Comparison of ENCODE assay signal across 9 cellular contexts in the genomic region with DNA sequence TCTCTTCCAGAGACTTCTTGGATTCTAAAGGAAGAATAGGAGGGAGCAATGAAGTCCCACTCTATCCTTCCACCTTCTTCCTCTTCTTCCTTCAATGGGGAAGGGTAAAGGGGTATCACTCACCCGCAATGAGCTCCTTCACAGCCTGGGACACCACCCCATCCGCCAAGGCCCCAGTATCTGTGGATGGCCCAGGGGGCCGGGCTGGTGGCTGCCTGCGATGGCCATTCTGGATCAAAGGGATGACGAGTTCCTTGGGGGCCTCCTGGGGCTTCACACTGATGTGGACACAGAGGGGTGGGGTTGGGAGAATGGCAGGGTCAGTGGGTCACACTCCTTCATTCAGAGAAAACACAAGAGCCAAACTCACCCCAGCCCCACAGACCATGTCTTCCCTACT. TPM values are rescaled to one million over a fixed set of nuclear protein-coding genes. Genes with fewer than 3 reads are reported as not detected.
DNase-seq lines count a peak whose midpoint lies in the region; ATAC-seq and TF ChIP-seq lines count a peak whose summit lies in the region.
"Had no signal": no experiment of that assay in that cellular context is flagged by ENCODE, and none has a peak within 500 bp of the region (broad histone marks: within the 10 kb centered on the region; RNA-seq: fewer than 3 reads in every experiment).

No MANE protein-coding gene starts in this region.

- H3K4me3 ChIP-seq in GM23338 (peak overlapping the region; percentile 87), SU-DHL-6 (ENCODE audit: insufficient read depth, low read length, poor library complexity, severe bottlenecking) (peak overlapping the region; percentile 91), fibroblast of the aortic adventitia (ENCODE audit: low read depth, low read length) (peak overlapping the region; percentile 80), skeletal muscle tissue (ENCODE audit: low read length in 3 of 3) (peak overlapping the region; percentile 77 to 85 (median 81))

- no peaks in the 10 kb centered on the region for H3K4me1 ChIP-seq in GM23338 (ENCODE audit: insufficient read depth)
- H3K4me1 ChIP-seq in skeletal muscle tissue (ENCODE audit: control insufficient read depth in 3 of 3, insufficient read depth in 3 of 3, low read length in 3 of 3): peaks cover 5 to 13% (median 10%) of the 10 kb centered on the region in 3 donors

- H3K36me3 ChIP-seq in GM23338 (ENCODE audit: insufficient read depth) (no peaks in the 10 kb centered on the region), SU-DHL-6 (ENCODE audit: low read length) (no peaks in the 10 kb centered on the region), skeletal muscle tissue (ENCODE audit: control insufficient read depth in 3 of 3, insufficient read depth in 3 of 3, low read length in 3 of 3) (peaks cover 10 to 20% (median 12%) of the 10 kb centered on the region in 3 donors)

- no peaks in the 10 kb centered on the region for H3K9me2 ChIP-seq in GM23338 (ENCODE audit: insufficient read depth)
- no peaks in the 10 kb centered on the region for H3K9me2 ChIP-seq in SU-DHL-6 (replicated peaks; ENCODE audit: insufficient read depth, low read length)

- H3K27me3 ChIP-seq in GM23338 (ENCODE audit: insufficient read depth): no peaks in the 10 kb centered on the region
- H3K27me3 ChIP-seq in SU-DHL-6 (ENCODE audit: low read length): no peaks in the 10 kb centered on the region
- H3K27me3 ChIP-seq in skeletal muscle tissue (ENCODE audit: control insufficient read depth in 3 of 3, insufficient read depth in 3 of 3, low read length in 3 of 3): no peaks in the 10 kb centered on the region

- no peaks in the 10 kb centered on the region for H3K9me3 Mint-ChIP-seq in GM23338

- no peak for ATAC-seq in GM23338
- no peak for ATAC-seq in GM19324 (IDR thresholded peaks at IDR 0.05; ENCODE audit: low FRiP score, unreplicated experiment)

- H3K36me3 Mint-ChIP-seq in GM23338 (ENCODE audit: low read depth): peaks cover 23% of the 10 kb centered on the region

- H3K9me3 ChIP-seq in SU-DHL-6 (ENCODE audit: insufficient read depth, low read length): no peaks in the 10 kb centered on the region
- H3K9me3 ChIP-seq in skeletal muscle tissue (ENCODE audit: control insufficient read depth in 3 of 3, low read length in 3 of 3): no peaks in the 10 kb centered on the region

- no peak overlapping the region for H3K27ac ChIP-seq in GM23338 (ENCODE audit: low read depth)
- H3K27ac ChIP-seq in SU-DHL-6 (ENCODE audit: low read depth, low read length): no peak overlapping the region
- no peak overlapping the region for H3K27ac ChIP-seq in skeletal muscle tissue (ENCODE audit: low read depth, low read length)

- no peak overlapping the region for H3K27ac Mint-ChIP-seq in GM23338

- H2AFZ ChIP-seq in GM23338 (no peak overlapping the region), SU-DHL-6 (ENCODE audit: low read depth, low read length, severe bottlenecking) (no peak overlapping the region)

- H3K9ac ChIP-seq in SU-DHL-6 (ENCODE audit: low read length): peak overlapping the region; percentile 92
- H3K9ac ChIP-seq in skeletal muscle tissue (ENCODE audit: low read depth in 1 of 3, low read length in 3 of 3): peak overlapping the region; percentile 86 to 94 (median 92)

- peaks cover 6% of the 10 kb centered on the region; the same call in 1 of the 2 replicates for H3K79me2 ChIP-seq in GM23338 (replicated peaks; ENCODE audit: insufficient read depth)
- peaks cover 12% of the 10 kb centered on the region for H3K79me2 ChIP-seq in SU-DHL-6 (ENCODE audit: insufficient read depth, low read length)

- peaks cover 6% of the 10 kb centered on the region; the same call in 2 of the 3 replicates for H3K4me1 Mint-ChIP-seq in GM23338

- H3F3A ChIP-seq in GM23338 (replicated peaks; ENCODE audit: low read depth) (no peaks in the 10 kb centered on the region), SU-DHL-6 (ENCODE audit: insufficient read depth) (no peaks in the 10 kb centered on the region)

- H3K4me2 ChIP-seq in GM23338 (peak overlapping the region; percentile 84), SU-DHL-6 (ENCODE audit: low read depth, low read length, poor library complexity, severe bottlenecking) (peak overlapping the region; percentile 70)

- H3K4me3 Mint-ChIP-seq in GM23338: peak overlapping the region; percentile 96

- H4K20me1 ChIP-seq in GM23338 (replicated peaks; ENCODE audit: insufficient read depth): no peaks in the 10 kb centered on the region
- H4K20me1 ChIP-seq in SU-DHL-6 (ENCODE audit: low read depth, low read length): no peaks in the 10 kb centered on the region

- TF ChIP-seq CTCF in GM23338 (conservative IDR thresholded peaks at IDR 0.05; ENCODE audit: low read depth in 2 of 2) (no peak), SU-DHL-6 (IDR thresholded peaks at IDR 0.05; ENCODE audit: insufficient read depth, low read length, poor library complexity, severe bottlenecking) (no peak), fibroblast of the aortic adventitia (IDR thresholded peaks at IDR 0.05; ENCODE audit: insufficient read depth, low read length) (no peak)

- DNase-seq in GM23338 (ENCODE audit: low spot score) (no peak), fibroblast of the aortic adventitia (ENCODE audit: low read depth) (no peak), DMS53 (lab: John Stamatoyannopoulos, UW) (no peak)
- no peak for DNase-seq in stimulated activated CD8-positive, alpha-beta memory T cell treated with anti-CD3 and anti-CD28 coated beads, Interleukin-4, amount 100 ng/mL, for 48 hours
- DNase-seq: left colon, NCI-H1436 had no signal

- H3K27me3 Mint-ChIP-seq in GM23338 (ENCODE audit: insufficient read depth, low read depth, poor library complexity): no peaks in the 10 kb centered on the region

TF ChIP-seq in GM23338, 12 proteins besides CTCF, POLR2A, EP300 and RAD21 (continues in another document):
- no peak for TF ChIP-seq STAT1 (IDR thresholded peaks at IDR 0.05; ENCODE audit: unreplicated experiment)
- no peak for TF ChIP-seq EZH2 (IDR thresholded peaks at IDR 0.05; ENCODE audit: low read depth, unreplicated experiment)
- no peak for TF ChIP-seq POLR2AphosphoS5 (IDR thresholded peaks at IDR 0.05; ENCODE audit: low read depth)
- TF ChIP-seq ZNF331 (CRISPR knock-in tag; IDR thresholded peaks at IDR 0.05; ENCODE audit: low read depth): no peak
- no peak for TF ChIP-seq EZH2phosphoT487 (IDR thresholded peaks at IDR 0.05; ENCODE audit: unreplicated experiment)
- TF ChIP-seq, protein P1, sequence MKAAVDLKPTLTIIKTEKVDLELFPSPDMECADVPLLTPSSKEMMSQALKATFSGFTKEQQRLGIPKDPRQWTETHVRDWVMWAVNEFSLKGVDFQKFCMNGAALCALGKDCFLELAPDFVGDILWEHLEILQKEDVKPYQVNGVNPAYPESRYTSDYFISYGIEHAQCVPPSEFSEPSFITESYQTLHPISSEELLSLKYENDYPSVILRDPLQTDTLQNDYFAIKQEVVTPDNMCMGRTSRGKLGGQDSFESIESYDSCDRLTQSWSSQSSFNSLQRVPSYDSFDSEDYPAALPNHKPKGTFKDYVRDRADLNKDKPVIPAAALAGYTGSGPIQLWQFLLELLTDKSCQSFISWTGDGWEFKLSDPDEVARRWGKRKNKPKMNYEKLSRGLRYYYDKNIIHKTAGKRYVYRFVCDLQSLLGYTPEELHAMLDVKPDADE (IDR thresholded peaks at IDR 0.05): no peak
- TF ChIP-seq ZNF114 (CRISPR knock-in tag; IDR thresholded peaks at IDR 0.05): no peak
- TF ChIP-seq JUNB (IDR thresholded peaks at IDR 0.05; ENCODE audit: unreplicated experiment): no peak

RNA-seq across cellular contexts. Expression of gene GPKOW, which starts 1.0 kb away (rescaled TPM):
- 15.1 and 22.9 TPM in 2 replicates for total RNA-seq in GM23338 (2014; rRNA removed; shearing (Covaris generic))
- polyA plus RNA-seq in GM23338 (2016; fragmentation: Nextera tagmentation; extraction: Ambion mirVana): 8.1 and 9.5 TPM in 2 replicates
- 12.5 and 18.2 TPM in 2 replicates for total RNA-seq in fibroblast of the aortic adventitia (ENCODE audit: low replicate concordance)
- 20.4 TPM for total RNA-seq in skeletal muscle tissue

RNA-seq across cellular contexts. Expression of gene MAGIX, which starts 40.1 kb away (rescaled TPM):
- total RNA-seq in GM23338 (2014; rRNA removed; shearing (Covaris generic)): 0.83 and 2.1 TPM in 2 replicates
- 0.66 and 1.6 TPM in 2 replicates for polyA plus RNA-seq in GM23338 (2016; fragmentation: Nextera tagmentation; extraction: Ambion mirVana)
- total RNA-seq in fibroblast of the aortic adventitia (ENCODE audit: low replicate concordance): 1.7 and 2.9 TPM in 2 replicates
- 2.1 TPM for total RNA-seq in skeletal muscle tissue

RNA-seq across cellular contexts. Expression of gene WDR45, which starts 42.8 kb away (rescaled TPM):
- total RNA-seq in GM23338 (2014; rRNA removed; shearing (Covaris generic)): 26.2 and 36.2 TPM in 2 replicates
- polyA plus RNA-seq in GM23338 (2016; fragmentation: Nextera tagmentation; extraction: Ambion mirVana): 24.9 and 28.8 TPM in 2 replicates
- total RNA-seq in fibroblast of the aortic adventitia (ENCODE audit: low replicate concordance): 66.5 and 73.9 TPM in 2 replicates
- 26.6 TPM for total RNA-seq in skeletal muscle tissue

RNA-seq across cellular contexts. Expression of gene PRAF2, which starts 48.7 kb away (rescaled TPM):
- total RNA-seq in GM23338 (2014; rRNA removed; shearing (Covaris generic)): 6.3 and 7.7 TPM in 2 replicates
- 22.1 and 24.3 TPM in 2 replicates for polyA plus RNA-seq in GM23338 (2016; fragmentation: Nextera tagmentation; extraction: Ambion mirVana)
- total RNA-seq in fibroblast of the aortic adventitia (ENCODE audit: low replicate concordance): 2.6 and 17.8 TPM in 2 replicates
- total RNA-seq in skeletal muscle tissue: 4.7 TPM

RNA-seq across cellular contexts. Expression of gene PLP2, which starts 49.2 kb away (rescaled TPM):
- 1.6 and 3.4 TPM in 2 replicates for total RNA-seq in GM23338 (2014; rRNA removed; shearing (Covaris generic))
- 9.5 and 10.1 TPM in 2 replicates for polyA plus RNA-seq in GM23338 (2016; fragmentation: Nextera tagmentation; extraction: Ambion mirVana)
- 8.7 and 93.2 TPM in 2 replicates for total RNA-seq in fibroblast of the aortic adventitia (ENCODE audit: low replicate concordance)
- total RNA-seq in skeletal muscle tissue: 19.3 TPM
